23 cellular contexts compared by ENCODE assay signal in the genomic region with DNA sequence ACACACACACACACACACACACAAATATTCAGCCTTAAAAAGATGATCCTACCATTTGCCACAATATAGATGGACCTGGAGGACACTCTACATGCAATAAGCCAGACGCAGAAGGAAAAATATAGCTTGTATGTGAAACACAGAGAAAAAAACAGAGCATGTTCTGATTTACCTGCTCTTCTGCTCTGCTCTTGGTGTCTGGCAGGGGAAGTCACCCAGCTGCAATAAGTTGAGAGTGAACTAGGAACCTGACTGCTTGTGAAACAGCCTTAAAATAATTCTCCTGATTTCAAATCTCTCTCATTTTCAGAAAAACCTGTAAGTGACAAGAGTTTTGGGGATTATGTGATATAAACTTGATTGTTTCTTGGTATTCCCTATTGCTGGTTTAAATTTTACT. TPM values are rescaled to one million over a fixed set of nuclear protein-coding genes. Genes with fewer than 3 reads are reported as not detected.
"Had no signal": no experiment of that assay in that cellular context is flagged by ENCODE, and none has a peak within 500 bp of the region (broad histone marks: within the 10 kb centered on the region; RNA-seq: fewer than 3 reads in every experiment).

No MANE protein-coding gene starts in this region.

- H3K36me3 ChIP-seq: esophagus muscularis mucosa, gastrocnemius medialis, heart right ventricle, left lung, lower lobe of right lung had no signal

- H3K27ac ChIP-seq: coronary artery, dorsolateral prefrontal cortex, esophagus muscularis mucosa, foreskin keratinocyte, gastrocnemius medialis, heart right ventricle, left lung, lower lobe of right lung had no signal

- ATAC-seq: foreskin keratinocyte; gastrocnemius medialis; heart right ventricle; left cardiac atrium; left lung; left ventricle myocardium superior; lower lobe of right lung; mucosa of descending colon; naive thymus-derived CD8-positive, alpha-beta T cell had no signal

- DNase-seq: dermis blood vessel endothelial cell; dorsolateral prefrontal cortex; effector CD4-positive, alpha-beta T cell; effector memory CD4-positive, alpha-beta T cell; foreskin keratinocyte; gastrocnemius medialis; glutamatergic neuron; head of caudate nucleus; heart right ventricle; hippocampal formation; left cardiac atrium; left lung; left ventricle myocardium superior; lower lobe of right lung; mesenchymal stem cell; mucosa of descending colon; naive B cell; naive thymus-derived CD8-positive, alpha-beta T cell had no signal

- H3K27me3 ChIP-seq: dorsolateral prefrontal cortex, esophagus muscularis mucosa, foreskin keratinocyte, gastrocnemius medialis, heart right ventricle, left lung had no signal

- H3K4me3 ChIP-seq: coronary artery, dorsolateral prefrontal cortex, esophagus muscularis mucosa, gastrocnemius medialis, heart right ventricle, left lung, lower lobe of right lung, mucosa of descending colon had no signal

- H3K9me3 ChIP-seq: esophagus muscularis mucosa, gastrocnemius medialis, heart right ventricle, lower lobe of right lung, mucosa of descending colon had no signal

- FAIRE-seq: endothelial cell of umbilical vein, islet of Langerhans, keratinocyte had no signal

- H3K4me1 ChIP-seq: esophagus muscularis mucosa, foreskin keratinocyte, gastrocnemius medialis, heart right ventricle, left lung, lower lobe of right lung had no signal

RNA-seq across cellular contexts. Expression of a gene that starts 31.0 kb away (rescaled TPM):
- total RNA-seq: endothelial cell of umbilical vein; foreskin keratinocyte; naive thymus-derived CD8-positive, alpha-beta T cell had no signal
- polyA plus RNA-seq: endothelial cell of umbilical vein; foreskin keratinocyte; heart right ventricle; keratinocyte; naive thymus-derived CD8-positive, alpha-beta T cell had no signal
